25 cellular contexts compared by ENCODE assay signal in genomic region chr6:148619891-148620290, GRCh38.
DNase-seq lines count a peak whose midpoint lies in the region; ATAC-seq and TF ChIP-seq lines count a peak whose summit lies in the region.
"Had no signal": no experiment of that assay in that cellular context is flagged by ENCODE, and none has a peak within 500 bp of the region (broad histone marks: within the 10 kb centered on the region; RNA-seq: fewer than 3 reads in every experiment).

No MANE protein-coding gene starts in this region.

- peaks cover 45% of the 10 kb centered on the region for H3K4me1 Mint-ChIP-seq in dendritic cell treated with granulocyte-macrophage colony-stimulating factor and Interleukin-4, amounts not matched to agents 40 ng/mL and 50 ng/mL, for 4 days (ENCODE audit: low read depth)
- H3K4me1 Mint-ChIP-seq: CD4-positive, CD25-positive, alpha-beta regulatory T cell had no signal

- intact Hi-C loops in dendritic cell treated with granulocyte-macrophage colony-stimulating factor and Interleukin-4, amounts not matched to agents 40 ng/mL and 50 ng/mL, for 4 days (cut with micrococcal nuclease): no loop called here
- intact Hi-C loops in lower lobe of right lung (cut with DNase I) (no loop called here), mucosa of descending colon (cut with DNase I, micrococcal nuclease) (no loop called here)

- no peaks in the 10 kb centered on the region for H3K79me2 ChIP-seq in OCI-LY3 (ENCODE audit: low read length)

- no peak overlapping the region for H3K4me3 Mint-ChIP-seq in dendritic cell treated with granulocyte-macrophage colony-stimulating factor and Interleukin-4, amounts not matched to agents 40 ng/mL and 50 ng/mL, for 4 days
- H3K4me3 Mint-ChIP-seq: CD14-positive monocyte; CD4-positive, alpha-beta memory T cell; CD4-positive, CD25-positive, alpha-beta regulatory T cell; CD8-positive, alpha-beta memory T cell had no signal

- H2AFZ ChIP-seq in OCI-LY3 (ENCODE audit: low read depth, low read length): no peak overlapping the region

- H3K36me3 ChIP-seq in OCI-LY3 (replicated peaks; ENCODE audit: low read depth, low read length): no peaks in the 10 kb centered on the region
- no peaks in the 10 kb centered on the region for H3K36me3 ChIP-seq in lower lobe of right lung
- no peaks in the 10 kb centered on the region for H3K36me3 ChIP-seq in mucosa of descending colon (ENCODE audit: low read depth)
- H3K36me3 ChIP-seq: BE2C, BLaER1 had no signal

- no peak for TF ChIP-seq CTCF in OCI-LY3 (IDR thresholded peaks at IDR 0.05; ENCODE audit: low read depth, low read length)
- no peak for TF ChIP-seq CTCF in lower lobe of right lung (IDR thresholded peaks at IDR 0.05)
- TF ChIP-seq CTCF in mucosa of descending colon (IDR thresholded peaks at IDR 0.05): no peak

- H3K4me1 ChIP-seq in OCI-LY3 (ENCODE audit: low read length) (peaks cover 37% of the 10 kb centered on the region), lower lobe of right lung (no peaks in the 10 kb centered on the region), mucosa of descending colon (ENCODE audit: low read depth) (no peaks in the 10 kb centered on the region)
- H3K4me1 ChIP-seq: BE2C had no signal

- no peaks in the 10 kb centered on the region for H3K9me3 Mint-ChIP-seq in dendritic cell treated with granulocyte-macrophage colony-stimulating factor and Interleukin-4, amounts not matched to agents 40 ng/mL and 50 ng/mL, for 4 days
- H3K9me3 Mint-ChIP-seq: CD4-positive, alpha-beta memory T cell; CD8-positive, alpha-beta memory T cell had no signal

- H3K36me3 Mint-ChIP-seq in dendritic cell treated with granulocyte-macrophage colony-stimulating factor and Interleukin-4, amounts not matched to agents 40 ng/mL and 50 ng/mL, for 4 days (ENCODE audit: low read depth): no peaks in the 10 kb centered on the region
- H3K36me3 Mint-ChIP-seq: CD14-positive monocyte; CD4-positive, alpha-beta memory T cell; CD4-positive, CD25-positive, alpha-beta regulatory T cell had no signal

- H3K27ac ChIP-seq in OCI-LY3 (ENCODE audit: low read length) (no peak overlapping the region), lower lobe of right lung (no peak overlapping the region)
- H3K27ac ChIP-seq: BLaER1 had no signal

- ATAC-seq in lower lobe of right lung (peak; percentile 63 to 71), mucosa of descending colon (no peak)

- H3K9ac ChIP-seq in OCI-LY3 (ENCODE audit: low read length): no peak overlapping the region
- H3K9ac ChIP-seq: BLaER1 had no signal

- DNase-seq in lower lobe of right lung (no peak), islet precursor cell (no peak), UCSD-AML1 (lab: John Stamatoyannopoulos, UW; ENCODE audit: unreplicated experiment) (no peak), mucosa of descending colon (no peak), NCI-H128 (lab: John Stamatoyannopoulos, UW; ENCODE audit: unreplicated experiment) (no peak)
- DNase-seq: 8988T; ACHN; BE2C; C1 segment of cervical spinal cord; CD4-positive, alpha-beta memory T cell; CD8-positive, alpha-beta memory T cell; COR-L47; DMS 273 treated with DMSO at 0.1 percent for 48 hours; DMS153; DMS53; DMS79; DND-41; EL; GDM1 had no signal

- peaks cover 3% of the 10 kb centered on the region; the same call in 1 of the 2 replicates for H3K27me3 ChIP-seq in OCI-LY3 (ENCODE audit: low read depth, low read length)
- no peaks in the 10 kb centered on the region for H3K27me3 ChIP-seq in lower lobe of right lung (ENCODE audit: low read depth)
- H3K27me3 ChIP-seq: BE2C, BLaER1 had no signal

- peak overlapping the region; percentile 8 for H3K27ac Mint-ChIP-seq in dendritic cell treated with granulocyte-macrophage colony-stimulating factor and Interleukin-4, amounts not matched to agents 40 ng/mL and 50 ng/mL, for 4 days
- H3K27ac Mint-ChIP-seq: CD4-positive, alpha-beta memory T cell; CD4-positive, CD25-positive, alpha-beta regulatory T cell; CD8-positive, alpha-beta memory T cell had no signal

- H3K4me3 ChIP-seq in OCI-LY3 (ENCODE audit: low read length) (no peak overlapping the region; the same call in 1 of the 2 replicates), lower lobe of right lung (no peak overlapping the region), mucosa of descending colon (no peak overlapping the region)
- H3K4me3 ChIP-seq: BLaER1, GM12878 had no signal

- no peaks in the 10 kb centered on the region for H4K20me1 ChIP-seq in OCI-LY3 (ENCODE audit: insufficient read depth, low read length)
- H4K20me1 ChIP-seq: BLaER1 had no signal

- H3K27me3 Mint-ChIP-seq in dendritic cell treated with granulocyte-macrophage colony-stimulating factor and Interleukin-4, amounts not matched to agents 40 ng/mL and 50 ng/mL, for 4 days: peaks cover 8% of the 10 kb centered on the region

- H3K4me2 ChIP-seq in OCI-LY3 (ENCODE audit: low read length): peak overlapping the region; percentile 78
- H3K4me2 ChIP-seq: BLaER1 had no signal

- H3K9me3 ChIP-seq in OCI-LY3 (ENCODE audit: insufficient read depth, low read length) (no peaks in the 10 kb centered on the region), lower lobe of right lung (no peaks in the 10 kb centered on the region), mucosa of descending colon (no peaks in the 10 kb centered on the region)
- H3K9me3 ChIP-seq: BE2C, BLaER1 had no signal
